ENCODE assay signal across 20 cellular contexts in genomic region chr9:124300312-124300711, GRCh38. TPM values are rescaled to one million over a fixed set of nuclear protein-coding genes. Genes with fewer than 3 reads are reported as not detected.
DNase-seq lines count a peak whose midpoint lies in the region; ATAC-seq and TF ChIP-seq lines count a peak whose summit lies in the region.
"Had no signal": no experiment of that assay in that cellular context is flagged by ENCODE, and none has a peak within 500 bp of the region (broad histone marks: within the 10 kb centered on the region; RNA-seq: fewer than 3 reads in every experiment).

No MANE protein-coding gene starts in this region.

- H3K79me2 ChIP-seq in trophoblast cell (ENCODE audit: control insufficient read depth, insufficient read depth, low read length, poor library complexity) = peaks cover 11% of the 10 kb centered on the region

- H2AK5ac ChIP-seq in trophoblast cell (ENCODE audit: low read length) = peak overlapping the region; percentile 11

- H2BK120ac ChIP-seq in trophoblast cell (ENCODE audit: insufficient read depth, low read length, poor library complexity) = peak overlapping the region; percentile 43

- no peaks in the 10 kb centered on the region for H3K27me3 Mint-ChIP-seq in Caco-2 (ENCODE audit: insufficient read depth, unreplicated experiment)
- H3K27me3 Mint-ChIP-seq: activated naive CD8-positive, alpha-beta T cell had no signal

- no peak overlapping the region for H3K4me3 ChIP-seq in Caco-2 (ENCODE audit: low read depth, low read length)
- H3K4me3 ChIP-seq in trophoblast cell (ENCODE audit: low read depth, low read length) = no peak overlapping the region
- H3K4me3 ChIP-seq: esophagus squamous epithelium, GM23248, mucosa of descending colon had no signal

- H3K4me3 Mint-ChIP-seq in Caco-2 (ENCODE audit: unreplicated experiment) = no peak overlapping the region
- H3K4me3 Mint-ChIP-seq: activated naive CD8-positive, alpha-beta T cell had no signal

- H3K36me3 Mint-ChIP-seq in Caco-2 (ENCODE audit: insufficient read depth, unreplicated experiment) = peaks cover 34% of the 10 kb centered on the region
- H3K36me3 Mint-ChIP-seq: activated naive CD8-positive, alpha-beta T cell had no signal

- H2BK5ac ChIP-seq in trophoblast cell (ENCODE audit: low read depth, low read length, poor library complexity) = peak overlapping the region; percentile 16

- H3K4me2 ChIP-seq in trophoblast cell (ENCODE audit: low read length) = no peak overlapping the region

- peak overlapping the region; percentile 15 for H4K8ac ChIP-seq in trophoblast cell (ENCODE audit: low read depth, low read length)

- peak overlapping the region; percentile 90 for H3K27ac ChIP-seq in RWPE1
- H3K27ac ChIP-seq in trophoblast cell (ENCODE audit: low read depth, low read length) = peak overlapping the region; percentile 67
- H3K27ac ChIP-seq: brain microvascular endothelial cell, GM23248 had no signal

- H3K9ac ChIP-seq in trophoblast cell (ENCODE audit: low read length) = no peak overlapping the region
- H3K9ac ChIP-seq: GM23248 had no signal

- BruUV-seq in Caco-2 (replicated peaks; lab: Mats Ljungman, UMichigan) = no TSS peak

- CTCF ChIA-PET in Caco-2 (lab: Charles Lee) (interaction anchor here (0.5 kb wide), 1 partner anchor 18 kb away, joined by 3 read pairs; no protein-coding TSS in a partner anchor), RWPE1 (lab: Yijun Ruan, JAX) (interaction anchor here (0.7 kb wide), 1 partner anchor 717 kb away, joined by 3 read pairs; no protein-coding TSS in a partner anchor)

- H3K9me3 ChIP-seq in Caco-2 = no peaks in the 10 kb centered on the region
- H3K9me3 ChIP-seq in trophoblast cell (ENCODE audit: insufficient read depth, low read depth, low read length) = no peaks in the 10 kb centered on the region
- H3K9me3 ChIP-seq: esophagus squamous epithelium, mucosa of descending colon had no signal

- H3K14ac ChIP-seq in trophoblast cell (ENCODE audit: low read length) = peak overlapping the region; percentile 1

- H3K4me1 ChIP-seq in Caco-2 (peaks cover 33% of the 10 kb centered on the region), trophoblast cell (ENCODE audit: control insufficient read depth in 1 of 2, insufficient read depth in 2 of 2, low read length in 2 of 2) (peaks cover 73 to 76% of the 10 kb centered on the region in 2 experiments)

- H4K91ac ChIP-seq in trophoblast cell (ENCODE audit: low read depth, low read length) = peak overlapping the region; percentile 87

- no peak overlapping the region for H2AFZ ChIP-seq in trophoblast cell (ENCODE audit: insufficient read depth, low read length, poor library complexity)
- H2AFZ ChIP-seq: GM23248 had no signal

- no peak for ATAC-seq in GM21381 (IDR thresholded peaks at IDR 0.05; ENCODE audit: unreplicated experiment)
- ATAC-seq: left cardiac atrium, mucosa of descending colon had no signal

- H3K18ac ChIP-seq in trophoblast cell (ENCODE audit: low read length) = peak overlapping the region; percentile 85

- no peaks in the 10 kb centered on the region for H3K27me3 ChIP-seq in Caco-2 (replicated peaks; ENCODE audit: control insufficient read depth, insufficient read depth, low read length)
- H3K27me3 ChIP-seq in trophoblast cell (ENCODE audit: insufficient read depth, low read length) = no peaks in the 10 kb centered on the region
- H3K27me3 ChIP-seq: brain microvascular endothelial cell, esophagus squamous epithelium had no signal

- H3K4ac ChIP-seq in trophoblast cell (ENCODE audit: low read depth, low read length) = peak overlapping the region; percentile 66

- DNase-seq in Caco-2 (no peak), RWPE1 (ENCODE audit: low spot score) (no peak), iPS-NIHi7 (ENCODE audit: extremely low spot score) (peak; percentile 48), trophoblast cell (peak; percentile 79 to 84), DMS79 (lab: John Stamatoyannopoulos, UW) (no peak), GF-D8 (lab: John Stamatoyannopoulos, UW) (no peak)
- DNase-seq in stimulated activated CD4-positive, alpha-beta T cell treated with anti-CD3 and anti-CD28 coated beads, Interleukin-4, amount 100 ng/mL, for 1 hour = no peak
- DNase-seq: activated CD4-positive, CD25-positive, alpha-beta regulatory T cell treated with anti-CD3 and anti-CD28 coated beads, Interleukin-2, amount 50 U/mL, for 72 hours; brain microvascular endothelial cell; EL; esophagus squamous epithelium; GM23248; left cardiac atrium; mucosa of descending colon; NCI-H187; NCI-H345; nucleus accumbens; T1000 had no signal

- H3K9me3 Mint-ChIP-seq in Caco-2 (ENCODE audit: unreplicated experiment) = no peaks in the 10 kb centered on the region

- peaks cover 58% of the 10 kb centered on the region for H3K79me1 ChIP-seq in trophoblast cell (ENCODE audit: low read length)

- no peak overlapping the region for H4K12ac ChIP-seq in trophoblast cell (ENCODE audit: low read depth, low read length)

- WGBS in trophoblast cell (ENCODE audit: extremely low coverage, insufficient coverage, insufficient read length) = no CpG with 5 or more reads among the region's 11 CpGs

- TF ChIP-seq CTCF in Caco-2 (IDR thresholded peaks at IDR 0.05; ENCODE audit: insufficient read depth in 1 of 2, low read depth in 1 of 2, low read length in 1 of 2, severe bottlenecking in 1 of 2, unreplicated experiment in 1 of 2) (no peak), RWPE1 (conservative IDR thresholded peaks at IDR 0.05; ENCODE audit: low read depth) (no peak)

- H3K27ac Mint-ChIP-seq in Caco-2 (ENCODE audit: unreplicated experiment) = peak overlapping the region; percentile 65
- H3K27ac Mint-ChIP-seq: activated naive CD8-positive, alpha-beta T cell had no signal

- H3K4me1 Mint-ChIP-seq in Caco-2 (ENCODE audit: low read depth, unreplicated experiment) = peaks cover 7% of the 10 kb centered on the region

- intact Hi-C loops in Caco-2 (cut with micrococcal nuclease; ENCODE audit: unreplicated experiment) = no loop called here

- H2BK12ac ChIP-seq in trophoblast cell (ENCODE audit: low read length) = peak overlapping the region; percentile 5

- H3K23ac ChIP-seq in trophoblast cell (ENCODE audit: low read length) = no peak overlapping the region

- H3K36me3 ChIP-seq in Caco-2 (ENCODE audit: control insufficient read depth, insufficient read depth, low read length) = peaks cover 2% of the 10 kb centered on the region
- H3K36me3 ChIP-seq in trophoblast cell (ENCODE audit: control insufficient read depth in 1 of 2, insufficient read depth in 2 of 2, low read length in 2 of 2) = peaks cover 13 to 18% of the 10 kb centered on the region in 2 experiments

- POLR2A ChIA-PET in Caco-2 (lab: Charles Lee) = no interaction called here
- POLR2A ChIA-PET in RWPE1 (lab: Yijun Ruan, JAX; ENCODE audit: low non-redundant PET) = interaction anchor here (1.0 kb wide), 1 partner anchor 8 kb away, joined by 3 read pairs; no protein-coding TSS in a partner anchor

RNA-seq across cellular contexts. Expression of gene NEK6, which starts 42.6 kb away (rescaled TPM):
- 56.6 and 66.6 TPM in 2 replicates for total RNA-seq in Caco-2 (2022)
- 51.6 and 53.5 TPM in 2 replicates for polyA plus RNA-seq in trophoblast cell (2013)

Comparison
In these comparisons a context has a peak if more than half of its experiments do, and no peak if none do; other contexts are left out.
1. DNase-seq: peak in iPS-NIHi7 (single experiment) and trophoblast cell (2 of 2); none in Caco-2 (0 of 2), RWPE1 (single experiment), stimulated activated CD4-positive, alpha-beta T cell treated with anti-CD3 and anti-CD28 coated beads, Interleukin-4, amount 100 ng/mL, for 1 hour (single experiment), DMS79 (single experiment) and GF-D8 (single experiment).